Comparison of ENCODE assay signal across 14 cellular contexts in genomic region chr20:11906626-11907480, GRCh38. TPM values are rescaled to one million over a fixed set of nuclear protein-coding genes. Genes with fewer than 3 reads are reported as not detected.
DNase-seq lines count a peak whose midpoint lies in the region; ATAC-seq, FAIRE-seq and TF ChIP-seq lines count a peak whose summit lies in the region.
"Had no signal": no experiment of that assay in that cellular context is flagged by ENCODE, and none has a peak within 500 bp of the region (broad histone marks: within the 10 kb centered on the region; RNA-seq: fewer than 3 reads in every experiment).

No MANE protein-coding gene starts in this region.

- H2AFZ ChIP-seq in GM23338 (no peak overlapping the region), keratinocyte (ENCODE audit: control insufficient read depth, low read length) (no peak overlapping the region), PC-9 (no peak overlapping the region)

- H3K27ac Mint-ChIP-seq in GM23338, result peak overlapping the region; percentile 3; the same call in 1 of the 2 replicates
- H3K27ac Mint-ChIP-seq: activated T-cell treated with anti-CD3 and anti-CD28 coated beads, Interleukin-2, amount 50 U/mL, for 24 hours had no signal

- POLR2A ChIA-PET in PC-9 (lab: Charles Lee; ENCODE audit: unreplicated experiment), result no interaction called here

- H3K4me1 ChIP-seq in GM23338 (ENCODE audit: insufficient read depth) (0 out of 2 replicates have a peak, but pooled peaks cover 1% of the 10 kb centered on the region), keratinocyte (ENCODE audit: control insufficient read depth, extremely low read depth, insufficient read depth, low read length) (peaks cover 29% of the 10 kb centered on the region), PC-9 (replicated peaks; ENCODE audit: insufficient read depth) (peaks cover 8% of the 10 kb centered on the region; the same call in 1 of the 2 replicates), colonic mucosa (no peaks in the 10 kb centered on the region)

- ATAC-seq in GM23338, result no peak
- no peak for ATAC-seq in GM18870 (IDR thresholded peaks at IDR 0.05; ENCODE audit: unreplicated experiment)
- ATAC-seq in HG03175 (IDR thresholded peaks at IDR 0.05; ENCODE audit: unreplicated experiment), result no peak

- no peaks in the 10 kb centered on the region for H3K27me3 ChIP-seq in GM23338 (ENCODE audit: insufficient read depth)
- no peaks in the 10 kb centered on the region for H3K27me3 ChIP-seq in keratinocyte (ENCODE audit: control insufficient read depth, extremely low read depth, insufficient read depth, low read length)
- no peaks in the 10 kb centered on the region for H3K27me3 ChIP-seq in PC-9 (ENCODE audit: insufficient read depth, low read depth)
- no peaks in the 10 kb centered on the region for H3K27me3 ChIP-seq in colonic mucosa
- H3K27me3 ChIP-seq: transverse colon had no signal

- dilution Hi-C loops in keratinocyte (cut with MboI; ENCODE audit: extremely low pct_ligation_motif_present, low sequenced_read_pairs), result no loop called here

- FAIRE-seq in keratinocyte (lab: Jason Lieb, UNC), result peak; percentile 57
- FAIRE-seq: frontal cortex had no signal

- no peak overlapping the region for H3K4me3 Mint-ChIP-seq in GM23338
- H3K4me3 Mint-ChIP-seq: activated T-cell treated with anti-CD3 and anti-CD28 coated beads, Interleukin-2, amount 50 U/mL, for 24 hours; central memory CD8-positive, alpha-beta T cell had no signal

- no peaks in the 10 kb centered on the region for H3K9me1 ChIP-seq in keratinocyte (ENCODE audit: control insufficient read depth, extremely low read depth, insufficient read depth, low read length)

- BruUV-seq in PC-9 (replicated peaks; lab: Mats Ljungman, UMichigan), result no TSS peak

- no peaks in the 10 kb centered on the region for H3K27me3 Mint-ChIP-seq in GM23338 (ENCODE audit: insufficient read depth, low read depth, poor library complexity)
- H3K27me3 Mint-ChIP-seq: activated T-cell treated with anti-CD3 and anti-CD28 coated beads, Interleukin-2, amount 50 U/mL, for 24 hours; central memory CD8-positive, alpha-beta T cell had no signal

- H3K4me1 Mint-ChIP-seq in GM23338, result peaks cover 32% of the 10 kb centered on the region
- H3K4me1 Mint-ChIP-seq: central memory CD8-positive, alpha-beta T cell had no signal

- H3K36me3 ChIP-seq in GM23338 (ENCODE audit: insufficient read depth), result no peaks in the 10 kb centered on the region; the same call in 1 of the 2 replicates
- H3K36me3 ChIP-seq in keratinocyte (ENCODE audit: control insufficient read depth in 2 of 2, extremely low read depth in 1 of 2, insufficient read depth in 2 of 2, low read length in 2 of 2), result no peaks in the 10 kb centered on the region
- no peaks in the 10 kb centered on the region for H3K36me3 ChIP-seq in PC-9 (ENCODE audit: low read depth)
- no peaks in the 10 kb centered on the region for H3K36me3 ChIP-seq in colonic mucosa
- H3K36me3 ChIP-seq: transverse colon had no signal

- intact Hi-C loops in PC-9 (cut with micrococcal nuclease; ENCODE audit: unreplicated experiment) (no loop called here), colonic mucosa (cut with DNase I) (no loop called here)

- no peaks in the 10 kb centered on the region for H3K9me3 ChIP-seq in keratinocyte (ENCODE audit: control insufficient read depth, low read depth, low read length)
- no peaks in the 10 kb centered on the region for H3K9me3 ChIP-seq in PC-9 (ENCODE audit: insufficient read depth, low read depth)
- H3K9me3 ChIP-seq in colonic mucosa, result no peaks in the 10 kb centered on the region
- H3K9me3 ChIP-seq: transverse colon had no signal

- TF ChIP-seq CTCF in GM23338 (conservative IDR thresholded peaks at IDR 0.05; ENCODE audit: low read depth in 2 of 2) (no peak), keratinocyte (optimal IDR thresholded peaks at IDR 0.05 in 1 of 3, IDR thresholded peaks at IDR 0.05 in 1 of 3, conservative IDR thresholded peaks at IDR 0.05 in 1 of 3; ENCODE audit: extremely low read depth in 1 of 3, insufficient read depth in 2 of 3, low read length in 3 of 3) (no peak), PC-9 (conservative IDR thresholded peaks at IDR 0.05) (no peak), colonic mucosa (IDR thresholded peaks at IDR 0.05) (no peak)

- CTCF ChIA-PET in PC-9 (lab: Charles Lee), result no interaction called here

- H3K27ac ChIP-seq in GM23338 (ENCODE audit: low read depth) (no peak overlapping the region), keratinocyte (ENCODE audit: control insufficient read depth, insufficient read depth, low read length) (peak overlapping the region; percentile 86), PC-9 (no peak overlapping the region), colonic mucosa (no peak overlapping the region)
- H3K27ac ChIP-seq: transverse colon had no signal

- H3K9me3 Mint-ChIP-seq in GM23338, result no peaks in the 10 kb centered on the region
- H3K9me3 Mint-ChIP-seq: activated T-cell treated with anti-CD3 and anti-CD28 coated beads, Interleukin-2, amount 50 U/mL, for 24 hours had no signal

- peaks cover 6% of the 10 kb centered on the region; the same call in 2 of the 3 replicates for H3K36me3 Mint-ChIP-seq in GM23338 (ENCODE audit: low read depth)

- H3F3A ChIP-seq in GM23338 (replicated peaks; ENCODE audit: low read depth) (no peaks in the 10 kb centered on the region), PC-9 (ENCODE audit: insufficient read depth, low read depth) (no peaks in the 10 kb centered on the region)

- H3K9me2 ChIP-seq in GM23338 (ENCODE audit: insufficient read depth) (no peaks in the 10 kb centered on the region), PC-9 (ENCODE audit: insufficient read depth) (no peaks in the 10 kb centered on the region)

- H3K4me3 ChIP-seq in GM23338 (no peak overlapping the region), keratinocyte (ENCODE audit: control insufficient read depth in 2 of 3, extremely low read depth in 1 of 3, insufficient read depth in 2 of 3, low read depth in 1 of 3, low read length in 3 of 3) (peak overlapping the region in 2 of 3 experiments; percentile 9 to 55), PC-9 (no peak overlapping the region), colonic mucosa (no peak overlapping the region)
- H3K4me3 ChIP-seq: skin epidermis, transverse colon had no signal

- DNase-seq in GM23338 (ENCODE audit: low spot score) (no peak), NCI-H1417 (lab: John Stamatoyannopoulos, UW) (peak in 2 of 3 experiments; percentile 63 to 88), SW480 (ENCODE audit: low spot score) (peak; percentile 74), keratinocyte (ENCODE audit: low read depth, low spot score) (no peak), PC-9 (no peak), colonic mucosa (no peak)
- DNase-seq: activated CD4-positive, alpha-beta T cell treated with anti-CD3 and anti-CD28 coated beads, Interleukin-2, amount 50 U/mL, for 48 hours; activated T-cell treated with anti-CD3 and anti-CD28 coated beads, Interleukin-2, amount 50 U/mL, for 24 hours; transverse colon had no signal

- H3K9ac ChIP-seq in keratinocyte (ENCODE audit: control insufficient read depth, extremely low read depth, insufficient read depth, low read length) (peak overlapping the region; percentile 22), colonic mucosa (ENCODE audit: low read depth in 2 of 2, low read length in 2 of 2) (no peak overlapping the region)

- H4K20me1 ChIP-seq in GM23338 (replicated peaks; ENCODE audit: insufficient read depth) (0 out of 2 replicates have a peak, but pooled peaks cover 6% of the 10 kb centered on the region), keratinocyte (ENCODE audit: control insufficient read depth, extremely low read depth, insufficient read depth, low read length) (peaks cover 3% of the 10 kb centered on the region), PC-9 (ENCODE audit: insufficient read depth) (peaks cover 4% of the 10 kb centered on the region; the same call in 1 of the 2 replicates)

- peaks cover 100% of the 10 kb centered on the region for H3K79me2 ChIP-seq in GM23338 (replicated peaks; ENCODE audit: insufficient read depth)
- peaks cover 70% of the 10 kb centered on the region for H3K79me2 ChIP-seq in keratinocyte (ENCODE audit: control insufficient read depth, insufficient read depth, low read length)
- H3K79me2 ChIP-seq in PC-9 (ENCODE audit: low read depth), result peaks cover 83% of the 10 kb centered on the region

- H3K4me2 ChIP-seq in GM23338 (no peak overlapping the region), keratinocyte (ENCODE audit: control insufficient read depth, extremely low read depth, insufficient read depth, low read depth, low read length) (peak overlapping the region; percentile 87), PC-9 (no peak overlapping the region)

TF ChIP-seq in GM23338, 12 proteins besides CTCF, POLR2A, EP300 and RAD21 (continues in another document):
- TF ChIP-seq CREB1 (CRISPR knock-in tag; IDR thresholded peaks at IDR 0.05; ENCODE audit: low read depth), result no peak
- TF ChIP-seq STAT1 (IDR thresholded peaks at IDR 0.05; ENCODE audit: unreplicated experiment), result no peak
- no peak for TF ChIP-seq ZNF331 (CRISPR knock-in tag; IDR thresholded peaks at IDR 0.05; ENCODE audit: low read depth)
- TF ChIP-seq NANOG (IDR thresholded peaks at IDR 0.05; ENCODE audit: borderline replicate concordance), result no peak
- no peak for TF ChIP-seq JUNB (IDR thresholded peaks at IDR 0.05; ENCODE audit: unreplicated experiment)
- no peak for TF ChIP-seq EZH2phosphoT487 (IDR thresholded peaks at IDR 0.05; ENCODE audit: unreplicated experiment)
- TF ChIP-seq POLR2AphosphoS5 (IDR thresholded peaks at IDR 0.05; ENCODE audit: low read depth), result no peak
- TF ChIP-seq ZNF114 (CRISPR knock-in tag; IDR thresholded peaks at IDR 0.05), result no peak
- TF ChIP-seq ETS1 (IDR thresholded peaks at IDR 0.05), result no peak

RNA-seq across cellular contexts. Expression of gene BTBD3, which starts 10.8 kb away (rescaled TPM):
- 45.1 and 47.0 TPM in 2 replicates for total RNA-seq in GM23338 (2014; rRNA removed; shearing (Covaris generic))
- 11.8 and 13.6 TPM in 2 replicates for polyA plus RNA-seq in GM23338 (2016; fragmentation: Nextera tagmentation; extraction: Ambion mirVana)
- 21.4 to 29.5 TPM (median 22.9 TPM) in 3 replicates for polyA plus RNA-seq in keratinocyte
- 9.0 TPM for polyA plus RNA-seq in keratinocyte (2011; ENCODE audit: low read depth)
- 17.8 and 28.5 TPM in 2 replicates for polyA plus RNA-seq in keratinocyte (2011; cell fraction: cytosol; rRNA removed)
- polyA plus RNA-seq in keratinocyte (2011; cell fraction: nucleus; rRNA removed), result 34.5 and 36.9 TPM in 2 replicates
- polyA plus RNA-seq in keratinocyte (2012; ENCODE audit: low replicate concordance), result 12.5 and 14.2 TPM in 2 replicates
- 26.0 to 79.4 TPM (median 71.8 TPM) in 3 replicates for polyA minus RNA-seq in keratinocyte
- 21.3 TPM for polyA minus RNA-seq in keratinocyte (2011; cell fraction: cytosol; rRNA and poly(A)+ RNA removed)
- polyA minus RNA-seq in keratinocyte (2011; cell fraction: nucleus; rRNA and poly(A)+ RNA removed), result 18.3 and 39.4 TPM in 2 replicates
- 17.6 and 19.6 TPM in 2 replicates for total RNA-seq in PC-9 (2021)
- total RNA-seq in colonic mucosa, result 10 to 100 TPM; 33.8 to 52.1 TPM

Comparison
In these comparisons a context has a peak if more than half of its experiments do, and no peak if none do; other contexts are left out.
1. DNase-seq: peak in NCI-H1417 (2 of 3) and SW480 (single experiment); none in GM23338 (single experiment), keratinocyte (single experiment), PC-9 (0 of 2) and colonic mucosa (single experiment).
2. H3K4me3 ChIP-seq: peak in keratinocyte (2 of 3); none in GM23338 (single experiment), PC-9 (single experiment) and colonic mucosa (single experiment).